Comparison of ENCODE assay signal across 16 cellular contexts in genomic region chr11:112612283-112612849, GRCh38.
A peak's percentile ranks its signal among the peaks of the same experiment; 100 is the strongest.
DNase-seq lines count a peak whose midpoint lies in the region; ATAC-seq and TF ChIP-seq lines count a peak whose summit lies in the region.
"Had no signal": no experiment of that assay in that cellular context is flagged by ENCODE, and none has a peak within 500 bp of the region (broad histone marks: within the 10 kb centered on the region; RNA-seq: fewer than 3 reads in every experiment).

No MANE protein-coding gene starts in this region.

- H4K20me1 ChIP-seq in neural progenitor cell (ENCODE audit: low read depth): no peaks in the 10 kb centered on the region

- H3F3A ChIP-seq in neural progenitor cell (ENCODE audit: low read depth): no peaks in the 10 kb centered on the region

- ATAC-seq in HG03571 (IDR thresholded peaks at IDR 0.05; ENCODE audit: unreplicated experiment): no peak
- ATAC-seq: effector memory CD8-positive, alpha-beta T cell had no signal

- H3K4me3 Mint-ChIP-seq in neural progenitor cell: no peak overlapping the region
- H3K4me3 Mint-ChIP-seq: activated CD4-positive, alpha-beta T cell treated with anti-CD3 and anti-CD28 coated beads, Interleukin-2, amount 10 ng/mL, durations not matched to agents 7 days and 5 days; CD14-positive monocyte; effector memory CD8-positive, alpha-beta T cell; HFFc6 had no signal

- no peak overlapping the region for H3K27ac Mint-ChIP-seq in neural progenitor cell
- H3K27ac Mint-ChIP-seq: activated CD4-positive, alpha-beta T cell treated with anti-CD3 and anti-CD28 coated beads, Interleukin-2, amount 10 ng/mL, durations not matched to agents 7 days and 5 days; effector memory CD8-positive, alpha-beta T cell; HFFc6 had no signal

- H3K79me2 ChIP-seq in neural progenitor cell (ENCODE audit: low read depth): no peaks in the 10 kb centered on the region

- no peaks in the 10 kb centered on the region for H3K36me3 Mint-ChIP-seq in neural progenitor cell

- H3K4me1 ChIP-seq in neural progenitor cell: peaks cover 10% of the 10 kb centered on the region

- H3K4me2 ChIP-seq in neural progenitor cell: no peak overlapping the region

- no peaks in the 10 kb centered on the region for H3K36me3 ChIP-seq in neural progenitor cell
- H3K36me3 ChIP-seq: left ventricle myocardium inferior had no signal

- H3K4me3 ChIP-seq in neural progenitor cell: no peak overlapping the region
- H3K4me3 ChIP-seq: left ventricle myocardium inferior, skin epidermis had no signal

- H3K27me3 ChIP-seq in neural progenitor cell: no peaks in the 10 kb centered on the region

- peak overlapping the region; percentile 92 for H3K27ac ChIP-seq in epithelial cell of prostate
- no peak overlapping the region for H3K27ac ChIP-seq in neural progenitor cell
- H3K27ac ChIP-seq: left ventricle myocardium inferior had no signal

- H3K9me3 Mint-ChIP-seq in neural progenitor cell: no peaks in the 10 kb centered on the region
- H3K9me3 Mint-ChIP-seq: activated CD4-positive, alpha-beta T cell treated with anti-CD3 and anti-CD28 coated beads, Interleukin-2, amount 10 ng/mL, durations not matched to agents 7 days and 5 days; effector memory CD8-positive, alpha-beta T cell had no signal

- DNase-seq in LHCN-M2 (ENCODE audit: low read depth): peak; percentile 52
- DNase-seq in NCI-H82 treated with DMSO at 0.1 percent for 48 hours (lab: John Stamatoyannopoulos, UW; ENCODE audit: unreplicated experiment): peak; percentile 36
- no peak for DNase-seq in epithelial cell of prostate (ENCODE audit: low read depth, low spot score)
- peak; percentile 65 for DNase-seq in neural progenitor cell (ENCODE audit: low spot score)
- no peak for DNase-seq in activated naive CD4-positive, alpha-beta T cell treated with Interleukin-2 at 50 U/mL for 16 hours
- DNase-seq in stimulated activated CD8-positive, alpha-beta memory T cell treated with anti-CD3 and anti-CD28 coated beads, Interleukin-4, amount 100 ng/mL, for 48 hours: no peak
- no peak for DNase-seq in MV-4-11 (lab: John Stamatoyannopoulos, UW)
- DNase-seq: activated CD4-positive, alpha-beta T cell treated with anti-CD3 and anti-CD28 coated beads, Interleukin-2, amount 10 ng/mL, durations not matched to agents 7 days and 5 days; activated effector memory CD4-positive, alpha-beta T cell treated with Interleukin-2 at 50 U/mL for 16 hours; effector memory CD8-positive, alpha-beta T cell; left ventricle myocardium inferior; T-helper 1 cell had no signal

- peaks cover 32% of the 10 kb centered on the region for H3K4me1 Mint-ChIP-seq in neural progenitor cell
- H3K4me1 Mint-ChIP-seq: activated CD4-positive, alpha-beta T cell treated with anti-CD3 and anti-CD28 coated beads, Interleukin-2, amount 10 ng/mL, durations not matched to agents 7 days and 5 days had no signal

- no peak overlapping the region for H3K9ac ChIP-seq in neural progenitor cell

- TF ChIP-seq CTCF in neural progenitor cell (IDR thresholded peaks at IDR 0.05): no peak

- H2AFZ ChIP-seq in neural progenitor cell (replicated peaks): peak overlapping the region; percentile 78

- no peaks in the 10 kb centered on the region for H3K27me3 Mint-ChIP-seq in neural progenitor cell (ENCODE audit: insufficient read depth, low read depth)

- no peaks in the 10 kb centered on the region for H3K9me3 ChIP-seq in neural progenitor cell (ENCODE audit: low read depth)
- H3K9me3 ChIP-seq: left ventricle myocardium inferior had no signal

Comparison
In these comparisons a context has a peak if more than half of its experiments do, and no peak if none do; other contexts are left out.
1. DNase-seq: peak in LHCN-M2 (single experiment), NCI-H82 treated with DMSO at 0.1 percent for 48 hours (single experiment) and neural progenitor cell (single experiment); none in epithelial cell of prostate (single experiment), activated naive CD4-positive, alpha-beta T cell treated with Interleukin-2 at 50 U/mL for 16 hours (single experiment), stimulated activated CD8-positive, alpha-beta memory T cell treated with anti-CD3 and anti-CD28 coated beads, Interleukin-4, amount 100 ng/mL, for 48 hours (single experiment) and MV-4-11 (single experiment).